Comparison of ENCODE assay signal across 21 cellular contexts in genomic region chr3:46564190-46565112, GRCh38. TPM values are rescaled to one million over a fixed set of nuclear protein-coding genes. Genes with fewer than 3 reads are reported as not detected.
DNase-seq lines count a peak whose midpoint lies in the region; TF ChIP-seq lines count a peak whose summit lies in the region.
"Had no signal": no experiment of that assay in that cellular context is flagged by ENCODE, and none has a peak within 500 bp of the region (broad histone marks: within the 10 kb centered on the region; RNA-seq: fewer than 3 reads in every experiment).

No MANE protein-coding gene starts in this region.

- no peak for TF ChIP-seq POLR2A in spleen (IDR thresholded peaks at IDR 0.05)

- peaks cover 3% of the 10 kb centered on the region for H3K36me3 ChIP-seq in skeletal muscle satellite cell (ENCODE audit: insufficient read depth, low read length)
- no peaks in the 10 kb centered on the region for H3K36me3 ChIP-seq in spleen
- H3K36me3 ChIP-seq: cardiac muscle cell had no signal

- TF ChIP-seq CTCF in brain (conservative IDR thresholded peaks at IDR 0.05) (no peak), GM10266 (IDR thresholded peaks at IDR 0.05; ENCODE audit: control insufficient read depth, insufficient read depth, low read depth, missing control alignments) (no peak), spleen (IDR thresholded peaks at IDR 0.05 in 8 of 11, conservative IDR thresholded peaks at IDR 0.05 in 3 of 11) (no peak)

- peaks cover 20% of the 10 kb centered on the region for H3K4me1 Mint-ChIP-seq in brain

- H3K4me1 ChIP-seq in skeletal muscle satellite cell (ENCODE audit: control insufficient read depth, insufficient read depth, low read length) (peaks cover 23% of the 10 kb centered on the region), spleen (peaks cover 7 to 26% (median 18%) of the 10 kb centered on the region in 6 donors)
- H3K4me1 ChIP-seq: parathyroid adenoma had no signal

- H3K9me3 ChIP-seq in skeletal muscle satellite cell (replicated peaks; ENCODE audit: low read length) (peaks cover 4% of the 10 kb centered on the region), spleen (peaks cover 0 to 9% (median 3%) of the 10 kb centered on the region in 8 donors)

- H3K27ac ChIP-seq in spleen: no peak overlapping the region
- H3K27ac ChIP-seq: cardiac muscle cell, parathyroid adenoma had no signal

- H3K27me3 Mint-ChIP-seq in brain: peaks cover 66% of the 10 kb centered on the region

- H3K27me3 ChIP-seq in skeletal muscle satellite cell (ENCODE audit: control insufficient read depth, insufficient read depth, low read length): no peaks in the 10 kb centered on the region
- peaks cover 0 to 32% (median 11%) of the 10 kb centered on the region in 7 donors for H3K27me3 ChIP-seq in spleen (replicated peaks in 1 of 7)
- H3K27me3 ChIP-seq: cardiac muscle cell had no signal

- intact Hi-C loops in spleen (cut with DNase I; ENCODE audit: low total_unique reads): no loop called here

- peak overlapping the region; percentile 93 for H3K4me2 ChIP-seq in skeletal muscle satellite cell (ENCODE audit: low read length)

- H3K27ac Mint-ChIP-seq in brain: peak overlapping the region in 2 of 5 experiments; percentile 58 to 62
- H3K27ac Mint-ChIP-seq: activated naive CD8-positive, alpha-beta T cell treated with anti-CD3 and anti-CD28 coated beads, Interleukin-2, amount 10 ng/mL, durations not matched to agents 7 days and 5 days had no signal

- peak overlapping the region; percentile 84 for H3K9ac ChIP-seq in skeletal muscle satellite cell (ENCODE audit: low read depth, low read length)
- H3K9ac ChIP-seq: parathyroid adenoma had no signal

- 91 to 96% (median 91%) methylated on average over 6 of the region's 6 CpGs for WGBS in spleen, 5 donors

- peak; percentile 27 for DNase-seq in EL
- DNase-seq in islet precursor cell: peak; percentile 39
- no peak for DNase-seq in stimulated activated CD4-positive, alpha-beta T cell treated with anti-CD3 and anti-CD28 coated beads, Interleukin-4, amount 100 ng/mL, for 24 hours
- no peak for DNase-seq in GM19240 (ENCODE audit: insufficient read length, low spot score)
- no peak for DNase-seq in GM10266 (ENCODE audit: extremely low spot score)
- DNase-seq in spleen: no peak
- DNase-seq: activated CD4-positive, alpha-beta T cell treated with anti-CD3 and anti-CD28 coated beads, Interleukin-2, amount 10 ng/mL, durations not matched to agents 7 days and 5 days; activated naive CD8-positive, alpha-beta T cell treated with anti-CD3 and anti-CD28 coated beads, Interleukin-2, amount 10 ng/mL, durations not matched to agents 7 days and 5 days; activated T-cell treated with anti-CD3 and anti-CD28 coated beads, Interleukin-2, amount 50 U/mL, for 4 hours; AML-193; DMS 273 treated with DMSO at 0.1 percent for 48 hours; foreskin melanocyte; Karpas-422; mammary epithelial cell; NCI-H446; SIG-M5; stimulated activated CD4-positive, alpha-beta T cell treated with anti-CD3 and anti-CD28 coated beads, Interleukin-15, amount 100 ng/mL, for 24 hours had no signal

- H3K4me3 ChIP-seq in skeletal muscle satellite cell (ENCODE audit: low read length): peak overlapping the region; percentile 75
- H3K4me3 ChIP-seq in spleen: peak overlapping the region in 1 of 8 donors; percentile 69

- H3K9me3 Mint-ChIP-seq in brain: peaks cover 4 to 17% (median 11%) of the 10 kb centered on the region in 5 experiments
- H3K9me3 Mint-ChIP-seq: activated T-cell treated with anti-CD3 and anti-CD28 coated beads, Interleukin-2, amount 50 U/mL, for 4 hours had no signal

- H3K36me3 Mint-ChIP-seq in brain: no peaks in the 10 kb centered on the region

- H3K4me3 Mint-ChIP-seq in brain: peak overlapping the region in 3 of 5 experiments; percentile 81 to 87 (median 83)

RNA-seq across cellular contexts. Expression of gene LRRC2, which starts 1.7 kb away (rescaled TPM):
- 0.27 TPM for polyA plus RNA-seq in brain (ENCODE audit: insufficient read depth, low read depth, low replicate concordance)
- total RNA-seq in skeletal muscle satellite cell (2012; rRNA removed): under 0.01 and 0.25 TPM in 2 replicates
- total RNA-seq in spleen: 10 to 100 TPM in 1 of 7 donors, 1 to 10 TPM in 6; 3.4 to 10.9 (median 5.8) TPM
- polyA plus RNA-seq in spleen: 1 to 10 TPM in 1 of 3 donors, under 1 TPM in 2; 0.59 to 1.8 (median 0.83) TPM

RNA-seq across cellular contexts. Expression of gene FAM240A, which starts 47.9 kb away (rescaled TPM):
- not detected for polyA plus RNA-seq in brain (ENCODE audit: insufficient read depth, low read depth, low replicate concordance)
- total RNA-seq in skeletal muscle satellite cell (2012; rRNA removed): not detected in 2 replicates
- total RNA-seq in spleen: not detected
- under 1 TPM in 1 of 3 donors, not detected in 2; 0.13 TPM for polyA plus RNA-seq in spleen
- total RNA-seq: activated CD4-positive, alpha-beta T cell treated with anti-CD3 and anti-CD28 coated beads, Interleukin-2, amount 10 ng/mL, durations not matched to agents 7 days and 5 days; activated naive CD8-positive, alpha-beta T cell treated with anti-CD3 and anti-CD28 coated beads, Interleukin-2, amount 10 ng/mL, durations not matched to agents 7 days and 5 days; activated T-cell treated with anti-CD3 and anti-CD28 coated beads, Interleukin-2, amount 50 U/mL, for 4 hours; cardiac muscle cell; mammary epithelial cell had no signal
- polyA plus RNA-seq: cardiac muscle cell, mammary epithelial cell had no signal

Comparison
In these comparisons a context has a peak if more than half of its experiments do, and no peak if none do; other contexts are left out.
1. DNase-seq: peak in EL (single experiment) and islet precursor cell (single experiment); none in stimulated activated CD4-positive, alpha-beta T cell treated with anti-CD3 and anti-CD28 coated beads, Interleukin-4, amount 100 ng/mL, for 24 hours (single experiment), GM19240 (single experiment), GM10266 (single experiment) and spleen (single experiment).